ENCODE assay signal across 1 cellular context in genomic region chr2:85088921-85089320, GRCh38.
TF ChIP-seq lines count a peak whose summit lies in the region.

No MANE protein-coding gene starts in this region.

TF ChIP-seq in H1, 55 proteins besides CTCF, POLR2A, EP300 and RAD21:
- no peak for TF ChIP-seq RNF2 (IDR thresholded peaks at IDR 0.05; ENCODE audit: borderline replicate concordance, low read depth, low read length, missing control alignments, poor library complexity, severe bottlenecking)
